Comparison of ENCODE assay signal across 1 cellular context in the genomic region with DNA sequence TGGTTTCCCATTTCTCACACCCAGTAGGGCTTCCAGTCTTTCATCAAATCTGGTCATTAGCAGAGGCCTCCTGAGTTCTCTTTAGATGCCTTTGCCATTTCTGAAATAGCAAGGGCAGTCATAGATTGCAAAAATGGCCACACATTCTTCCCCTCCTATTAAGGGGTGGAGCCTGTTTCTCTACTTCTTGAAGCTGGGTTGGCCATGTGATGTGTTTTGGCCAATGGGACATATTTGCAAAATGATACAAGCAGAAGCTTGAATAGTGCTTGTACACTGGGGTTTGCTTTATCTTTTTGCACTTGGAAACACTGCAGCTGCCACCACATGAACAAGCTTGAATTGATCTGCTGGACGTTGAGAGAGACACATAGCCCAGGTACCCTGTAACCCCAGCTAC.
TF ChIP-seq lines count a peak whose summit lies in the region.

No MANE protein-coding gene starts in this region.

TF ChIP-seq in K562, 482 proteins besides CTCF, POLR2A, EP300 and RAD21 (continued from another document):
- TF ChIP-seq ZBTB9 (CRISPR knock-in tag; IDR thresholded peaks at IDR 0.05) (no peak), MITF (IDR thresholded peaks at IDR 0.05) (no peak), NFYB (IDR thresholded peaks at IDR 0.05; ENCODE audit: extremely low read depth, insufficient read length) (peak; percentile 89), PHF20 (IDR thresholded peaks at IDR 0.05; ENCODE audit: partially characterized antibody) (no peak), FUS (optimal IDR thresholded peaks at IDR 0.05; ENCODE audit: low read depth, low read length) (no peak), RAD51 (IDR thresholded peaks at IDR 0.05; ENCODE audit: borderline replicate concordance, low read depth) (peak; percentile 34; the same call in 1 of the 2 replicates), USF1 (CRISPR knock-in tag; IDR thresholded peaks at IDR 0.05) (peak; percentile 75), USF2 (CRISPR knock-in tag; IDR thresholded peaks at IDR 0.05) (peak; percentile 76), MECOM (CRISPR knock-in tag; IDR thresholded peaks at IDR 0.05) (no peak), ZNF395 (CRISPR knock-in tag; IDR thresholded peaks at IDR 0.05) (no peak), PPARD (CRISPR knock-in tag; IDR thresholded peaks at IDR 0.05) (no peak)
